In genomic region chr22:19431641-19432091, GRCh38 we compare ENCODE assay signal across 8 cellular contexts. TPM values are rescaled to one million over a fixed set of nuclear protein-coding genes. Genes with fewer than 3 reads are reported as not detected.
DNase-seq lines count a peak whose midpoint lies in the region; ATAC-seq and TF ChIP-seq lines count a peak whose summit lies in the region.

TSS of gene HIRA (minus strand) at chr22:19431733. CDS start at chr22:19431476, 257 bp downstream.

- peak; percentile 49 for ATAC-seq in GM19438 (IDR thresholded peaks at IDR 0.05; ENCODE audit: low read depth, unreplicated experiment)
- ATAC-seq in HG03565 (IDR thresholded peaks at IDR 0.05; ENCODE audit: unreplicated experiment): peak; percentile 41

- no peaks in the 10 kb centered on the region for H3K9me3 ChIP-seq in CD4-positive, alpha-beta memory T cell (ENCODE audit: control insufficient read depth in 1 of 2, low read length in 2 of 2)
- H3K9me3 ChIP-seq in OCI-LY1 (ENCODE audit: low read length): no peaks in the 10 kb centered on the region
- no peaks in the 10 kb centered on the region for H3K9me3 ChIP-seq in mucosa of stomach (ENCODE audit: control insufficient read depth, low read length)

- H3K4me3 Mint-ChIP-seq in CD4-positive, alpha-beta memory T cell: peak within 1 kb of the TSS; percentile 87 to 97 (median 91)

- peaks cover 0 to 40% of the 10 kb centered on the region in 2 donors for H3K36me3 Mint-ChIP-seq in CD4-positive, alpha-beta memory T cell

- CTCF ChIA-PET in CD4-positive, alpha-beta memory T cell (lab: Charles Lee; ENCODE audit: partially characterized antibody): interaction anchor here (0.9 kb wide), 1 partner anchor 47 kb away, joined by 3 read pairs; no protein-coding TSS in a partner anchor

- peak within 1 kb of the TSS; percentile 86 for H3K4me2 ChIP-seq in OCI-LY1 (ENCODE audit: low read length)

- peak within 1 kb of the TSS; percentile 90 to 96 (median 94) for H3K27ac Mint-ChIP-seq in CD4-positive, alpha-beta memory T cell

- H3K4me1 Mint-ChIP-seq in CD4-positive, alpha-beta memory T cell: peaks cover 29 to 53% (median 40%) of the 10 kb centered on the region in 4 donors

- peaks cover 45% of the 10 kb centered on the region for H3K4me1 ChIP-seq in CD4-positive, alpha-beta memory T cell (ENCODE audit: insufficient read depth, low read length)
- H3K4me1 ChIP-seq in OCI-LY1 (ENCODE audit: insufficient read depth, low read length, severe bottlenecking) (peaks cover 40% of the 10 kb centered on the region), mucosa of stomach (ENCODE audit: control insufficient read depth, insufficient read depth, low read length) (no peaks in the 10 kb centered on the region)

- no peaks in the 10 kb centered on the region for H3K27me3 Mint-ChIP-seq in CD4-positive, alpha-beta memory T cell

- peaks cover 45% of the 10 kb centered on the region for H3K79me2 ChIP-seq in OCI-LY1 (ENCODE audit: insufficient read depth, low read length)

- POLR2A ChIA-PET in CD4-positive, alpha-beta memory T cell (lab: Charles Lee; ENCODE audit: partially characterized antibody): interaction anchor here (0.7 to 6.0 kb wide), 15 partner anchors 8 to 1032 kb away, joined by 3 to 112 read pairs (median 6); partner anchors contain the start of genes C22orf39, CDC45, CLTCL1 and DGCR2

- intact Hi-C loops in CD4-positive, alpha-beta memory T cell (cut with micrococcal nuclease): loop anchor here (1.0 to 5.0 kb wide), 4 partner anchors 16 to 701 kb away; partner anchors contain the start of genes C22orf39, CDC45, UFD1 and ZDHHC8

- no peaks in the 10 kb centered on the region for H3K27me3 ChIP-seq in CD4-positive, alpha-beta memory T cell (ENCODE audit: insufficient read depth, low read length)
- no peaks in the 10 kb centered on the region for H3K27me3 ChIP-seq in OCI-LY1 (ENCODE audit: insufficient read depth, low read length)
- H3K27me3 ChIP-seq in mucosa of stomach (ENCODE audit: control insufficient read depth, insufficient read depth, low read length): no peaks in the 10 kb centered on the region

- peaks cover 16% of the 10 kb centered on the region for H3K36me3 ChIP-seq in CD4-positive, alpha-beta memory T cell (ENCODE audit: insufficient read depth, low read length)
- H3K36me3 ChIP-seq in OCI-LY1 (ENCODE audit: insufficient read depth, low read length) (peaks cover 27% of the 10 kb centered on the region), mucosa of stomach (ENCODE audit: control insufficient read depth, insufficient read depth, low read length) (peaks cover 5% of the 10 kb centered on the region)

- no peaks in the 10 kb centered on the region for H3F3A ChIP-seq in OCI-LY1 (ENCODE audit: insufficient read depth, low read length)

- no peaks in the 10 kb centered on the region for H4K20me1 ChIP-seq in OCI-LY1 (ENCODE audit: insufficient read depth, low read length)

- no peak for TF ChIP-seq CTCF in OCI-LY1 (IDR thresholded peaks at IDR 0.05; ENCODE audit: low read length)

- H2AFZ ChIP-seq in OCI-LY1 (ENCODE audit: low read length): no peak within 1 kb of the TSS

- DNase-seq in CD4-positive, alpha-beta memory T cell: peak; percentile 78 to 91 (median 86)
- DNase-seq in activated T-cell treated with anti-CD3 and anti-CD28 coated beads for 24 hours (ENCODE audit: low read depth) (peak; percentile 86), erythroblast (lab: John Stamatoyannopoulos, UW) (peak; percentile 86 to 92)
- DNase-seq in stimulated activated CD8-positive, alpha-beta memory T cell treated with anti-CD3 and anti-CD28 coated beads, Interleukin-7, amount 100 ng/mL, for 24 hours (ENCODE audit: low read depth): peak; percentile 79

- no peaks in the 10 kb centered on the region for H3K9me2 ChIP-seq in OCI-LY1 (ENCODE audit: low read depth, low read length)

- peak within 1 kb of the TSS; percentile 88 to 97 for H3K4me3 ChIP-seq in CD4-positive, alpha-beta memory T cell (ENCODE audit: low read length in 2 of 2)
- peak within 1 kb of the TSS; percentile 93 for H3K4me3 ChIP-seq in OCI-LY1 (ENCODE audit: low read depth, low read length, poor library complexity, severe bottlenecking)
- peak within 1 kb of the TSS; percentile 82 for H3K4me3 ChIP-seq in mucosa of stomach (ENCODE audit: low read length)

- TF ChIP-seq POLR2A in erythroblast (IDR thresholded peaks at IDR 0.05; ENCODE audit: low read length): no peak

- peak within 1 kb of the TSS; percentile 81 for H3K27ac ChIP-seq in CD4-positive, alpha-beta memory T cell (ENCODE audit: low read depth, low read length)
- peak within 1 kb of the TSS; percentile 83 for H3K27ac ChIP-seq in OCI-LY1 (ENCODE audit: low read depth, low read length, poor library complexity, severe bottlenecking)

- no peaks in the 10 kb centered on the region for H3K9me3 Mint-ChIP-seq in CD4-positive, alpha-beta memory T cell

- H3K9ac ChIP-seq in OCI-LY1 (ENCODE audit: low read length): peak within 1 kb of the TSS; percentile 92
- H3K9ac ChIP-seq in mucosa of stomach (ENCODE audit: low read length): peak within 1 kb of the TSS; percentile 92

RNA-seq across cellular contexts. Expression of gene HIRA, which starts in this region (rescaled TPM):
- 10 to 100 TPM; 27.3 to 30.8 TPM for total RNA-seq in CD4-positive, alpha-beta memory T cell
- 1 to 10 TPM; 1.4 to 7.9 TPM for polyA plus RNA-seq in CD4-positive, alpha-beta memory T cell

Comparison
In these comparisons a context has a peak if more than half of its experiments do, and no peak if none do; other contexts are left out.
1. Peak in every context shown above with its lines: DNase-seq, ATAC-seq, H3K4me3 ChIP-seq and H3K27ac ChIP-seq.